ENCODE assay signal across 2 cellular contexts in the genomic region with DNA sequence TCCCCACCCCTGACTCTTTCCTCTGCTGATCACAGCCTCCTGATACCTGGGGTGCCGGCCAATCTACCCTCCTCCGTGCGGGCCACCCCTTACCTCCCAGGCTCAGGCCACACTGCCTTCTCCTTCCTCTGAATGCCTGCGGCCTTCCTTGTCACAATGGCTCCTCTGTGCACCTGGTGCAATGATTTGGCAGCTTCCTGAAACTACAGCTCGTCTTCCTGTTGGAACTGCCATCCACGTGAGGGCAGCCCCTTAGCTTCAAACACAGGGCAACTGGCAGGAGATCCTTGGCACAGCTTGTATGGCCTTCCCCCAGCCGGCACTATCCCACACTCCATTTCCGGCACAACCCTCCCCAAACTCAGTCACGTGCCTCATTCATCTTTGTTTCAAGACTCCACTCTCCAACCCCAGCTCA.
TF ChIP-seq lines count a peak whose summit lies in the region.

No MANE protein-coding gene starts in this region.

TF ChIP-seq in endothelial cell of umbilical vein, 7 proteins besides CTCF, POLR2A, EP300 and RAD21 (continued from another document):
- no peak for TF ChIP-seq MAX (IDR thresholded peaks at IDR 0.05; ENCODE audit: insufficient read depth, insufficient read length)
- TF ChIP-seq JUN (IDR thresholded peaks at IDR 0.05; ENCODE audit: borderline replicate concordance, insufficient read depth, insufficient read length, low read depth) = no peak
- no peak for TF ChIP-seq MYC (IDR thresholded peaks at IDR 0.05; ENCODE audit: low read depth, low read length)

TF ChIP-seq in GM23338, 12 proteins besides CTCF, POLR2A, EP300 and RAD21 (continued from another document):
- TF ChIP-seq, protein P1, sequence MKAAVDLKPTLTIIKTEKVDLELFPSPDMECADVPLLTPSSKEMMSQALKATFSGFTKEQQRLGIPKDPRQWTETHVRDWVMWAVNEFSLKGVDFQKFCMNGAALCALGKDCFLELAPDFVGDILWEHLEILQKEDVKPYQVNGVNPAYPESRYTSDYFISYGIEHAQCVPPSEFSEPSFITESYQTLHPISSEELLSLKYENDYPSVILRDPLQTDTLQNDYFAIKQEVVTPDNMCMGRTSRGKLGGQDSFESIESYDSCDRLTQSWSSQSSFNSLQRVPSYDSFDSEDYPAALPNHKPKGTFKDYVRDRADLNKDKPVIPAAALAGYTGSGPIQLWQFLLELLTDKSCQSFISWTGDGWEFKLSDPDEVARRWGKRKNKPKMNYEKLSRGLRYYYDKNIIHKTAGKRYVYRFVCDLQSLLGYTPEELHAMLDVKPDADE (IDR thresholded peaks at IDR 0.05) = no peak
- TF ChIP-seq ZNF114 (CRISPR knock-in tag; IDR thresholded peaks at IDR 0.05) = no peak
- TF ChIP-seq STAT1 (IDR thresholded peaks at IDR 0.05; ENCODE audit: unreplicated experiment) = no peak
- TF ChIP-seq, protein P2, sequence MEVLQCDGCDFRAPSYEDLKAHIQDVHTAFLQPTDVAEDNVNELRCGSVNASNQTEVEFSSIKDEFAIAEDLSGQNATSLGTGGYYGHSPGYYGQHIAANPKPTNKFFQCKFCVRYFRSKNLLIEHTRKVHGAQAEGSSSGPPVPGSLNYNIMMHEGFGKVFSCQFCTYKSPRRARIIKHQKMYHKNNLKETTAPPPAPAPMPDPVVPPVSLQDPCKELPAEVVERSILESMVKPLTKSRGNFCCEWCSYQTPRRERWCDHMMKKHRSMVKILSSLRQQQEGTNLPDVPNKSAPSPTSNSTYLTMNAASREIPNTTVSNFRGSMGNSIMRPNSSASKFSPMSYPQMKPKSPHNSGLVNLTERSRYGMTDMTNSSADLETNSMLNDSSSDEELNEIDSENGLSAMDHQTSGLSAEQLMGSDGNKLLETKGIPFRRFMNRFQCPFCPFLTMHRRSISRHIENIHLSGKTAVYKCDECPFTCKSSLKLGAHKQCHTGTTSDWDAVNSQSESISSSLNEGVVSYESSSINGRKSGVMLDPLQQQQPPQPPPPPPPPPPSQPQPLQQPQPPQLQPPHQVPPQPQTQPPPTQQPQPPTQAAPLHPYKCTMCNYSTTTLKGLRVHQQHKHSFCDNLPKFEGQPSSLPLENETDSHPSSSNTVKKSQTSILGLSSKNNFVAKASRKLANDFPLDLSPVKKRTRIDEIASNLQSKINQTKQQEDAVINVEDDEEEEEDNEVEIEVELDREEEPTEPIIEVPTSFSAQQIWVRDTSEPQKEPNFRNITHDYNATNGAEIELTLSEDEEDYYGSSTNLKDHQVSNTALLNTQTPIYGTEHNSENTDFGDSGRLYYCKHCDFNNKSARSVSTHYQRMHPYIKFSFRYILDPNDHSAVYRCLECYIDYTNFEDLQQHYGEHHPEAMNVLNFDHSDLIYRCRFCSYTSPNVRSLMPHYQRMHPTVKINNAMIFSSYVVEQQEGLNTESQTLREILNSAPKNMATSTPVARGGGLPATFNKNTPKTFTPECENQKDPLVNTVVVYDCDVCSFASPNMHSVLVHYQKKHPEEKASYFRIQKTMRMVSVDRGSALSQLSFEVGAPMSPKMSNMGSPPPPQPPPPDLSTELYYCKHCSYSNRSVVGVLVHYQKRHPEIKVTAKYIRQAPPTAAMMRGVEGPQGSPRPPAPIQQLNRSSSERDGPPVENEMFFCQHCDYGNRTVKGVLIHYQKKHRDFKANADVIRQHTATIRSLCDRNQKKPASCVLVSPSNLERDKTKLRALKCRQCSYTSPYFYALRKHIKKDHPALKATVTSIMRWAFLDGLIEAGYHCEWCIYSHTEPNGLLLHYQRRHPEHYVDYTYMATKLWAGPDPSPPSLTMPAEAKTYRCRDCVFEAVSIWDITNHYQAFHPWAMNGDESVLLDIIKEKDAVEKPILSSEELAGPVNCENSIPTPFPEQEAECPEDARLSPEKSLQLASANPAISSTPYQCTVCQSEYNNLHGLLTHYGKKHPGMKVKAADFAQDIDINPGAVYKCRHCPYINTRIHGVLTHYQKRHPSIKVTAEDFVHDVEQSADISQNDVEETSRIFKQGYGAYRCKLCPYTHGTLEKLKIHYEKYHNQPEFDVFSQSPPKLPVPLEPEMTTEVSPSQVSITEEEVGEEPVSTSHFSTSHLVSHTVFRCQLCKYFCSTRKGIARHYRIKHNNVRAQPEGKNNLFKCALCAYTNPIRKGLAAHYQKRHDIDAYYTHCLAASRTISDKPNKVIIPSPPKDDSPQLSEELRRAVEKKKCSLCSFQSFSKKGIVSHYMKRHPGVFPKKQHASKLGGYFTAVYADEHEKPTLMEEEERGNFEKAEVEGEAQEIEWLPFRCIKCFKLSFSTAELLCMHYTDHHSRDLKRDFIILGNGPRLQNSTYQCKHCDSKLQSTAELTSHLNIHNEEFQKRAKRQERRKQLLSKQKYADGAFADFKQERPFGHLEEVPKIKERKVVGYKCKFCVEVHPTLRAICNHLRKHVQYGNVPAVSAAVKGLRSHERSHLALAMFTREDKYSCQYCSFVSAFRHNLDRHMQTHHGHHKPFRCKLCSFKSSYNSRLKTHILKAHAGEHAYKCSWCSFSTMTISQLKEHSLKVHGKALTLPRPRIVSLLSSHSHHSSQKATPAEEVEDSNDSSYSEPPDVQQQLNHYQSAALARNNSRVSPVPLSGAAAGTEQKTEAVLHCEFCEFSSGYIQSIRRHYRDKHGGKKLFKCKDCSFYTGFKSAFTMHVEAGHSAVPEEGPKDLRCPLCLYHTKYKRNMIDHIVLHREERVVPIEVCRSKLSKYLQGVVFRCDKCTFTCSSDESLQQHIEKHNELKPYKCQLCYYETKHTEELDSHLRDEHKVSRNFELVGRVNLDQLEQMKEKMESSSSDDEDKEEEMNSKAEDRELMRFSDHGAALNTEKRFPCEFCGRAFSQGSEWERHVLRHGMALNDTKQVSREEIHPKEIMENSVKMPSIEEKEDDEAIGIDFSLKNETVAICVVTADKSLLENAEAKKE (CRISPR knock-in tag; IDR thresholded peaks at IDR 0.05) = no peak
- TF ChIP-seq JUNB (IDR thresholded peaks at IDR 0.05; ENCODE audit: unreplicated experiment) = no peak
- TF ChIP-seq EZH2phosphoT487 (IDR thresholded peaks at IDR 0.05; ENCODE audit: unreplicated experiment) = no peak
- TF ChIP-seq CREB1 (CRISPR knock-in tag; IDR thresholded peaks at IDR 0.05; ENCODE audit: low read depth) = no peak
- no peak for TF ChIP-seq REST (IDR thresholded peaks at IDR 0.05; ENCODE audit: unreplicated experiment)
- TF ChIP-seq ZNF331 (CRISPR knock-in tag; IDR thresholded peaks at IDR 0.05; ENCODE audit: low read depth) = no peak
